19 cellular contexts compared by ENCODE assay signal in the genomic region with DNA sequence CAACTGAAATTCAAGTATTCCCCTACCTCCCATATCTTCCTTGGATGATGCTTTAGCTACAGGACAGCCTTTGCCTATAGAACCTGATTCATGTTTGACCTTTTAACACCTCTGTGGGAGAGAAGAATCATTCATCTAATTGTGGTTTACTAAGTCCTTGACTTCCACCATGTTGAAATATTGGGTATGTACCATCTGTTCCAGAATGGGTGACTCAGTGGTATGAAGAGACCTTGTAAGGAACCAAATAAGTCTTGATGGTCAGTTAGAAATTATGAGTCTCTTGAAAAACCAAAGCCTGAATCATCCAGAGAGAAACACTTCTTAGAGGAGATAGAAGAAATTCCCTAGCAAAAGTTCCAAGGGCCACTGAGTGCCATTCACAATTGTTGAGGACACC. TPM values are rescaled to one million over a fixed set of nuclear protein-coding genes. Genes with fewer than 3 reads are reported as not detected.
A peak's percentile ranks its signal among the peaks of the same experiment; 100 is the strongest.
DNase-seq lines count a peak whose midpoint lies in the region; ATAC-seq and TF ChIP-seq lines count a peak whose summit lies in the region.
"Had no signal": no experiment of that assay in that cellular context is flagged by ENCODE, and none has a peak within 500 bp of the region (broad histone marks: within the 10 kb centered on the region; RNA-seq: fewer than 3 reads in every experiment).

No MANE protein-coding gene starts in this region.

- no peak overlapping the region for H3K9ac ChIP-seq in GM23248

- H3F3A ChIP-seq in GM23248 (ENCODE audit: insufficient read depth) = peaks cover 39% of the 10 kb centered on the region

- peaks cover 32% of the 10 kb centered on the region for H3K4me1 ChIP-seq in GM23248 (ENCODE audit: insufficient read depth)
- H3K4me1 ChIP-seq: upper lobe of left lung had no signal

- no peak overlapping the region for H2AFZ ChIP-seq in GM23248

- TF ChIP-seq CTCF in astrocyte of the spinal cord (IDR thresholded peaks at IDR 0.05; ENCODE audit: low read depth, low read length) = no peak

- no peaks in the 10 kb centered on the region for H3K27me3 ChIP-seq in GM23248 (replicated peaks; ENCODE audit: insufficient read depth)
- H3K27me3 ChIP-seq: upper lobe of left lung had no signal

- H3K27me3 Mint-ChIP-seq in naive thymus-derived CD8-positive, alpha-beta T cell = no peaks in the 10 kb centered on the region
- H3K27me3 Mint-ChIP-seq: CD4-positive, CD25-positive, alpha-beta regulatory T cell; dendritic cell treated with granulocyte-macrophage colony-stimulating factor and Interleukin-4, amounts not matched to agents 40 ng/mL and 50 ng/mL, for 4 days had no signal

- no peaks in the 10 kb centered on the region for H4K20me1 ChIP-seq in GM23248 (ENCODE audit: insufficient read depth)

- no peaks in the 10 kb centered on the region for H3K9me3 Mint-ChIP-seq in naive thymus-derived CD8-positive, alpha-beta T cell
- H3K9me3 Mint-ChIP-seq: activated T-helper 1 cell treated with anti-CD3 and anti-CD28 coated beads, Interleukin-12 subunit alpha, Interleukin-12 subunit beta, Interleukin-2, Interleukin-4 antibody, amounts not matched to agents 30 ng/mL and 10 ng/mL and 1 ng/mL, durations not matched to agents 14 hours and 24 hours and 36 hours; CD4-positive, CD25-positive, alpha-beta regulatory T cell; dendritic cell treated with granulocyte-macrophage colony-stimulating factor and Interleukin-4, amounts not matched to agents 40 ng/mL and 50 ng/mL, for 4 days had no signal

- H3K4me1 Mint-ChIP-seq in naive thymus-derived CD8-positive, alpha-beta T cell = no peaks in the 10 kb centered on the region
- H3K4me1 Mint-ChIP-seq: CD4-positive, CD25-positive, alpha-beta regulatory T cell had no signal

- no peaks in the 10 kb centered on the region for H3K9me2 ChIP-seq in GM23248 (ENCODE audit: insufficient read depth)

- H3K4me2 ChIP-seq in GM23248 (ENCODE audit: unreplicated experiment) = peak overlapping the region; percentile 39

- H3K9me3 ChIP-seq in GM23248 (ENCODE audit: low read depth) = no peaks in the 10 kb centered on the region
- H3K9me3 ChIP-seq: upper lobe of left lung had no signal

- DNase-seq in AG08395 (ENCODE audit: low spot score) = peak; percentile 71
- peak; percentile 91 for DNase-seq in GM23248
- DNase-seq in astrocyte of the spinal cord (ENCODE audit: low read depth, low spot score) = peak; percentile 91
- peak; percentile 80 for DNase-seq in kidney tubule cell (ENCODE audit: low spot score)
- DNase-seq in naive thymus-derived CD8-positive, alpha-beta T cell = no peak
- no peak for DNase-seq in globus pallidus (ENCODE audit: low spot score)
- DNase-seq in NCI-H524 treated with DMSO at 0.1 percent for 48 hours (lab: John Stamatoyannopoulos, UW) = no peak
- DNase-seq: activated CD4-positive, alpha-beta T cell treated with anti-CD3 and anti-CD28 coated beads, Interleukin-2, amount 50 U/mL, for 48 hours; aorta; CD4-positive, CD25-positive, alpha-beta regulatory T cell; DND-41; NCI-H146; NCI-H446; stimulated activated CD4-positive, alpha-beta T cell treated with anti-CD3 and anti-CD28 coated beads, Interleukin-2, amount 100 ng/mL, for 48 hours; upper lobe of left lung had no signal

- H3K36me3 Mint-ChIP-seq in naive thymus-derived CD8-positive, alpha-beta T cell = peaks cover 9 to 32% (median 28%) of the 10 kb centered on the region in 3 donors

- in situ Hi-C loops in GM23248 (cut with MboI) = no loop called here
- in situ Hi-C loops in astrocyte of the spinal cord (cut with HindIII; ENCODE audit: low sequenced_read_pairs) = no loop called here

- peaks cover 9% of the 10 kb centered on the region for H3K36me3 ChIP-seq in GM23248 (ENCODE audit: low read depth)

- 0 out of 2 replicates have a peak overlapping the region, but pooled peaks have one; percentile 20 for H3K27ac ChIP-seq in GM23248
- H3K27ac ChIP-seq: upper lobe of left lung had no signal

- no peak overlapping the region for H3K27ac Mint-ChIP-seq in naive thymus-derived CD8-positive, alpha-beta T cell
- H3K27ac Mint-ChIP-seq: CD4-positive, CD25-positive, alpha-beta regulatory T cell; dendritic cell treated with granulocyte-macrophage colony-stimulating factor and Interleukin-4, amounts not matched to agents 40 ng/mL and 50 ng/mL, for 4 days had no signal

- H3K4me3 ChIP-seq in GM23248 (no peak overlapping the region), astrocyte of the spinal cord (ENCODE audit: low read depth, low read length) (no peak overlapping the region)
- H3K4me3 ChIP-seq: upper lobe of left lung had no signal

- H3K79me2 ChIP-seq in GM23248 (ENCODE audit: insufficient read depth) = no peaks in the 10 kb centered on the region

- ATAC-seq in GM18498 (IDR thresholded peaks at IDR 0.05; ENCODE audit: unreplicated experiment) = no peak
- ATAC-seq in naive thymus-derived CD8-positive, alpha-beta T cell = no peak
- ATAC-seq: esophagus mucosa had no signal

- POLR2A ChIA-PET in naive thymus-derived CD8-positive, alpha-beta T cell (lab: Charles Lee) = interaction anchor here (0.6 kb wide), 1 partner anchor 15 kb away, joined by 3 read pairs; no protein-coding TSS in a partner anchor

- no peak overlapping the region for H3K4me3 Mint-ChIP-seq in naive thymus-derived CD8-positive, alpha-beta T cell
- H3K4me3 Mint-ChIP-seq: activated T-helper 1 cell treated with anti-CD3 and anti-CD28 coated beads, Interleukin-12 subunit alpha, Interleukin-12 subunit beta, Interleukin-2, Interleukin-4 antibody, amounts not matched to agents 30 ng/mL and 10 ng/mL and 1 ng/mL, durations not matched to agents 14 hours and 24 hours and 36 hours; CD4-positive, CD25-positive, alpha-beta regulatory T cell; dendritic cell treated with granulocyte-macrophage colony-stimulating factor and Interleukin-4, amounts not matched to agents 40 ng/mL and 50 ng/mL, for 4 days had no signal

RNA-seq across cellular contexts. Expression of gene STAMBP, which starts 27.5 kb away (rescaled TPM):
- 16.8 and 24.4 TPM in 2 replicates for total RNA-seq in GM23248 (2014; rRNA removed; shearing (Covaris generic))
- polyA plus RNA-seq in GM23248 (2016; fragmentation: Nextera tagmentation; extraction: Ambion mirVana) = 35.9 and 36.0 TPM in 2 replicates
- 10 to 100 TPM; 28.3 to 32.3 TPM for total RNA-seq in naive thymus-derived CD8-positive, alpha-beta T cell
- polyA plus RNA-seq in naive thymus-derived CD8-positive, alpha-beta T cell = 10 to 100 TPM; 32.3 to 44.3 (median 35.0) TPM

RNA-seq across cellular contexts. Expression of gene ACTG2, which starts 36.6 kb away (rescaled TPM):
- not detected in 2 replicates for total RNA-seq in GM23248 (2014; rRNA removed; shearing (Covaris generic))
- not detected in 2 replicates for polyA plus RNA-seq in GM23248 (2016; fragmentation: Nextera tagmentation; extraction: Ambion mirVana)
- total RNA-seq in naive thymus-derived CD8-positive, alpha-beta T cell = not detected
- under 1 TPM in 1 of 3 donors, not detected in 2; 0.13 TPM for polyA plus RNA-seq in naive thymus-derived CD8-positive, alpha-beta T cell

Comparison
In these comparisons a context has a peak if more than half of its experiments do, and no peak if none do; other contexts are left out.
1. DNase-seq: peak in AG08395 (single experiment), GM23248 (single experiment), astrocyte of the spinal cord (single experiment) and kidney tubule cell (single experiment); none in naive thymus-derived CD8-positive, alpha-beta T cell (0 of 10), globus pallidus (single experiment) and NCI-H524 treated with DMSO at 0.1 percent for 48 hours (single experiment).